Comparison of ENCODE assay signal across 1 cellular context in genomic region chr6:14367296-14367695, GRCh38.
TF ChIP-seq lines count a peak whose summit lies in the region.

No MANE protein-coding gene starts in this region.

TF ChIP-seq in WTC11, 78 proteins besides CTCF, POLR2A, EP300 and RAD21 (continued from another document):
- TF ChIP-seq, protein P1, sequence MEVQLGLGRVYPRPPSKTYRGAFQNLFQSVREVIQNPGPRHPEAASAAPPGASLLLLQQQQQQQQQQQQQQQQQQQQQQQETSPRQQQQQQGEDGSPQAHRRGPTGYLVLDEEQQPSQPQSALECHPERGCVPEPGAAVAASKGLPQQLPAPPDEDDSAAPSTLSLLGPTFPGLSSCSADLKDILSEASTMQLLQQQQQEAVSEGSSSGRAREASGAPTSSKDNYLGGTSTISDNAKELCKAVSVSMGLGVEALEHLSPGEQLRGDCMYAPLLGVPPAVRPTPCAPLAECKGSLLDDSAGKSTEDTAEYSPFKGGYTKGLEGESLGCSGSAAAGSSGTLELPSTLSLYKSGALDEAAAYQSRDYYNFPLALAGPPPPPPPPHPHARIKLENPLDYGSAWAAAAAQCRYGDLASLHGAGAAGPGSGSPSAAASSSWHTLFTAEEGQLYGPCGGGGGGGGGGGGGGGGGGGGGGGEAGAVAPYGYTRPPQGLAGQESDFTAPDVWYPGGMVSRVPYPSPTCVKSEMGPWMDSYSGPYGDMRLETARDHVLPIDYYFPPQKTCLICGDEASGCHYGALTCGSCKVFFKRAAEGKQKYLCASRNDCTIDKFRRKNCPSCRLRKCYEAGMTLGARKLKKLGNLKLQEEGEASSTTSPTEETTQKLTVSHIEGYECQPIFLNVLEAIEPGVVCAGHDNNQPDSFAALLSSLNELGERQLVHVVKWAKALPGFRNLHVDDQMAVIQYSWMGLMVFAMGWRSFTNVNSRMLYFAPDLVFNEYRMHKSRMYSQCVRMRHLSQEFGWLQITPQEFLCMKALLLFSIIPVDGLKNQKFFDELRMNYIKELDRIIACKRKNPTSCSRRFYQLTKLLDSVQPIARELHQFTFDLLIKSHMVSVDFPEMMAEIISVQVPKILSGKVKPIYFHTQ (CRISPR knock-in tag; IDR thresholded peaks at IDR 0.05): no peak
- TF ChIP-seq NFATC4 (CRISPR knock-in tag; IDR thresholded peaks at IDR 0.05) (no peak), ZNF416 (CRISPR knock-in tag; IDR thresholded peaks at IDR 0.05) (no peak), CREB1 (CRISPR knock-in tag; IDR thresholded peaks at IDR 0.05) (no peak), NR3C1 (CRISPR knock-in tag; conservative IDR thresholded peaks at IDR 0.05; ENCODE audit: low read depth) (no peak), GABPB1 (CRISPR knock-in tag; IDR thresholded peaks at IDR 0.05) (no peak), NFYB (CRISPR knock-in tag; conservative IDR thresholded peaks at IDR 0.05; ENCODE audit: low read depth) (no peak), E2F5 (CRISPR knock-in tag; IDR thresholded peaks at IDR 0.05) (no peak), ELF4 (CRISPR knock-in tag; IDR thresholded peaks at IDR 0.05; ENCODE audit: low read depth) (no peak), ZNF232 (CRISPR knock-in tag; IDR thresholded peaks at IDR 0.05) (no peak), ZNF317 (CRISPR knock-in tag; IDR thresholded peaks at IDR 0.05; ENCODE audit: borderline replicate concordance, low read depth) (no peak), NR2C2 (CRISPR knock-in tag; IDR thresholded peaks at IDR 0.05) (no peak)
- TF ChIP-seq, protein P2, sequence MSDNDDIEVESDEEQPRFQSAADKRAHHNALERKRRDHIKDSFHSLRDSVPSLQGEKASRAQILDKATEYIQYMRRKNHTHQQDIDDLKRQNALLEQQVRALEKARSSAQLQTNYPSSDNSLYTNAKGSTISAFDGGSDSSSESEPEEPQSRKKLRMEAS (CRISPR knock-in tag; IDR thresholded peaks at IDR 0.05): no peak
- TF ChIP-seq, protein P3, sequence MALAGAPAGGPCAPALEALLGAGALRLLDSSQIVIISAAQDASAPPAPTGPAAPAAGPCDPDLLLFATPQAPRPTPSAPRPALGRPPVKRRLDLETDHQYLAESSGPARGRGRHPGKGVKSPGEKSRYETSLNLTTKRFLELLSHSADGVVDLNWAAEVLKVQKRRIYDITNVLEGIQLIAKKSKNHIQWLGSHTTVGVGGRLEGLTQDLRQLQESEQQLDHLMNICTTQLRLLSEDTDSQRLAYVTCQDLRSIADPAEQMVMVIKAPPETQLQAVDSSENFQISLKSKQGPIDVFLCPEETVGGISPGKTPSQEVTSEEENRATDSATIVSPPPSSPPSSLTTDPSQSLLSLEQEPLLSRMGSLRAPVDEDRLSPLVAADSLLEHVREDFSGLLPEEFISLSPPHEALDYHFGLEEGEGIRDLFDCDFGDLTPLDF (CRISPR knock-in tag; IDR thresholded peaks at IDR 0.05): no peak
